In genomic region chr10:123967626-123968243, GRCh38 we compare ENCODE assay signal across 8 cellular contexts.
A peak's percentile ranks its signal among the peaks of the same experiment; 100 is the strongest.
DNase-seq lines count a peak whose midpoint lies in the region; ATAC-seq and TF ChIP-seq lines count a peak whose summit lies in the region.

No MANE protein-coding gene starts in this region.

- peaks cover 17% of the 10 kb centered on the region for H3K27me3 Mint-ChIP-seq in activated CD4-positive, alpha-beta memory T cell treated with anti-CD3 and anti-CD28 coated beads, Interleukin-2, amount 10 ng/mL, durations not matched to agents 7 days and 5 days
- H3K27me3 Mint-ChIP-seq in naive B cell: peaks cover 70 to 74% (median 72%) of the 10 kb centered on the region in 3 donors

- peaks cover 67% of the 10 kb centered on the region for H3K27me3 ChIP-seq in suprapubic skin

- peak; percentile 64 for DNase-seq in activated CD4-positive, CD25-positive, alpha-beta regulatory T cell treated with anti-CD3 and anti-CD28 coated beads, Interleukin-2, amount 50 U/mL, for 72 hours
- peak; percentile 2 for DNase-seq in NCI-H146 treated with DMSO at 0.1 percent for 48 hours (lab: John Stamatoyannopoulos, UW; ENCODE audit: unreplicated experiment)
- DNase-seq in activated CD4-positive, alpha-beta memory T cell treated with anti-CD3 and anti-CD28 coated beads, Interleukin-2, amount 10 ng/mL, durations not matched to agents 7 days and 5 days: peak; percentile 53
- peak; percentile 14 for DNase-seq in naive B cell
- peak; percentile 85 to 89 for DNase-seq in suprapubic skin (ENCODE audit: low spot score in 2 of 2)

- peak; percentile 77 to 83 for TF ChIP-seq CTCF in suprapubic skin (IDR thresholded peaks at IDR 0.05)

- H3K4me1 Mint-ChIP-seq in activated CD4-positive, alpha-beta memory T cell treated with anti-CD3 and anti-CD28 coated beads, Interleukin-2, amount 10 ng/mL, durations not matched to agents 7 days and 5 days: no peaks in the 10 kb centered on the region
- peaks cover 6 to 18% (median 13%) of the 10 kb centered on the region in 3 donors for H3K4me1 Mint-ChIP-seq in naive B cell

- no peaks in the 10 kb centered on the region for H3K9me3 ChIP-seq in suprapubic skin

- no peak for TF ChIP-seq POLR2A in suprapubic skin (IDR thresholded peaks at IDR 0.05)

- no peak overlapping the region for H3K27ac Mint-ChIP-seq in activated CD4-positive, alpha-beta memory T cell treated with anti-CD3 and anti-CD28 coated beads, Interleukin-2, amount 10 ng/mL, durations not matched to agents 7 days and 5 days
- no peak overlapping the region for H3K27ac Mint-ChIP-seq in naive B cell

- H3K27ac ChIP-seq in suprapubic skin: no peak overlapping the region

- H3K36me3 Mint-ChIP-seq in activated CD4-positive, alpha-beta memory T cell treated with anti-CD3 and anti-CD28 coated beads, Interleukin-2, amount 10 ng/mL, durations not matched to agents 7 days and 5 days (ENCODE audit: low read depth): no peaks in the 10 kb centered on the region
- peaks cover 0 to 15% of the 10 kb centered on the region in 2 donors for H3K36me3 Mint-ChIP-seq in naive B cell

- peaks cover 3% of the 10 kb centered on the region for H3K9me3 Mint-ChIP-seq in activated CD4-positive, alpha-beta memory T cell treated with anti-CD3 and anti-CD28 coated beads, Interleukin-2, amount 10 ng/mL, durations not matched to agents 7 days and 5 days
- H3K9me3 Mint-ChIP-seq in naive B cell: peaks cover 0 to 5% (median 2%) of the 10 kb centered on the region in 7 donors

- peaks cover 10% of the 10 kb centered on the region for H3K4me1 ChIP-seq in suprapubic skin

- WGBS in suprapubic skin: 7% methylated on average over 10 of the region's 19 CpGs

- POLR2A ChIA-PET in activated CD4-positive, alpha-beta memory T cell treated with anti-CD3 and anti-CD28 coated beads, Interleukin-2, amount 10 ng/mL, durations not matched to agents 7 days and 5 days (lab: Charles Lee): no interaction called here

- TF ChIP-seq EP300 in suprapubic skin (IDR thresholded peaks at IDR 0.05): no peak

- no peak for ATAC-seq in activated CD4-positive, CD25-positive, alpha-beta regulatory T cell treated with anti-CD3 and anti-CD28 coated beads, Interleukin-2, amount 50 U/mL, for 24 hours
- ATAC-seq in esophagus mucosa (peak; percentile 78), naive B cell (ENCODE audit: low read depth in 2 of 2) (no peak), GM21576 (IDR thresholded peaks at IDR 0.05; ENCODE audit: unreplicated experiment) (no peak)

- CTCF ChIA-PET in activated CD4-positive, alpha-beta memory T cell treated with anti-CD3 and anti-CD28 coated beads, Interleukin-2, amount 10 ng/mL, durations not matched to agents 7 days and 5 days (lab: Charles Lee): interaction anchor here (0.8 to 2.7 kb wide), 5 partner anchors 385 to 394 kb away, joined by 3 to 10 read pairs (median 4); no protein-coding TSS in a partner anchor

- no peak overlapping the region for H3K4me3 ChIP-seq in suprapubic skin

- no peaks in the 10 kb centered on the region for H3K36me3 ChIP-seq in suprapubic skin

- no peak overlapping the region for H3K4me3 Mint-ChIP-seq in activated CD4-positive, alpha-beta memory T cell treated with anti-CD3 and anti-CD28 coated beads, Interleukin-2, amount 10 ng/mL, durations not matched to agents 7 days and 5 days
- peak overlapping the region in 1 of 8 donors; percentile 37 for H3K4me3 Mint-ChIP-seq in naive B cell

Comparison
In these comparisons a context has a peak if more than half of its experiments do, and no peak if none do; other contexts are left out.
1. DNase-seq: peak in every context shown above with its lines; median percentile 87 in suprapubic skin; 64 in activated CD4-positive, CD25-positive, alpha-beta regulatory T cell treated with anti-CD3 and anti-CD28 coated beads, Interleukin-2, amount 50 U/mL, for 72 hours; 53 in activated CD4-positive, alpha-beta memory T cell treated with anti-CD3 and anti-CD28 coated beads, Interleukin-2, amount 10 ng/mL, durations not matched to agents 7 days and 5 days; 14 in naive B cell; 2 in NCI-H146 treated with DMSO at 0.1 percent for 48 hours.